In genomic region chr2:949894-950626, GRCh38 we compare ENCODE assay signal across 8 cellular contexts. TPM values are rescaled to one million over a fixed set of nuclear protein-coding genes. Genes with fewer than 3 reads are reported as not detected.
DNase-seq lines count a peak whose midpoint lies in the region; ATAC-seq and TF ChIP-seq lines count a peak whose summit lies in the region.
"Had no signal": no experiment of that assay in that cellular context is flagged by ENCODE, and none has a peak within 500 bp of the region (broad histone marks: within the 10 kb centered on the region; RNA-seq: fewer than 3 reads in every experiment).

No MANE protein-coding gene starts in this region.

- peak overlapping the region; percentile 68 for H3K4me3 Mint-ChIP-seq in HFFc6
- peak overlapping the region; percentile 78 for H3K4me3 Mint-ChIP-seq in activated B cell treated with CpG ODN at 0.5 μM for 24 hours
- H3K4me3 Mint-ChIP-seq in stimulated activated effector memory CD8-positive, alpha-beta T cell treated with anti-CD3 and anti-CD28 coated beads, Interleukin-12 subunit alpha, Interleukin-12 subunit beta, amount 100 ng/mL, for 72 hours: peak overlapping the region; percentile 41

- H3K27ac Mint-ChIP-seq in HFFc6 (no peak overlapping the region), activated B cell treated with CpG ODN at 0.5 μM for 24 hours (no peak overlapping the region)
- no peak overlapping the region for H3K27ac Mint-ChIP-seq in stimulated activated effector memory CD8-positive, alpha-beta T cell treated with anti-CD3 and anti-CD28 coated beads, Interleukin-12 subunit alpha, Interleukin-12 subunit beta, amount 100 ng/mL, for 72 hours

- H3K4me1 Mint-ChIP-seq in HFFc6 (ENCODE audit: low read depth) (peaks cover 8% of the 10 kb centered on the region), activated B cell treated with CpG ODN at 0.5 μM for 24 hours (peaks cover 22% of the 10 kb centered on the region)
- peaks cover 11% of the 10 kb centered on the region for H3K4me1 Mint-ChIP-seq in stimulated activated effector memory CD8-positive, alpha-beta T cell treated with anti-CD3 and anti-CD28 coated beads, Interleukin-12 subunit alpha, Interleukin-12 subunit beta, amount 100 ng/mL, for 72 hours

- no peaks in the 10 kb centered on the region for H3K4me1 ChIP-seq in right cardiac atrium (ENCODE audit: control insufficient read depth, insufficient read depth, low read length)

- POLR2A ChIA-PET in activated B cell treated with CpG ODN at 0.5 μM for 24 hours (lab: Charles Lee): no interaction called here

- no peaks in the 10 kb centered on the region for H3K27me3 ChIP-seq in right cardiac atrium (ENCODE audit: control insufficient read depth, insufficient read depth)

- no peaks in the 10 kb centered on the region for H3K36me3 Mint-ChIP-seq in HFFc6 (ENCODE audit: low read depth)
- H3K36me3 Mint-ChIP-seq in activated B cell treated with CpG ODN at 0.5 μM for 24 hours (ENCODE audit: low read depth): no peaks in the 10 kb centered on the region
- no peaks in the 10 kb centered on the region for H3K36me3 Mint-ChIP-seq in stimulated activated effector memory CD8-positive, alpha-beta T cell treated with anti-CD3 and anti-CD28 coated beads, Interleukin-12 subunit alpha, Interleukin-12 subunit beta, amount 100 ng/mL, for 72 hours

- CTCF ChIA-PET in activated B cell treated with CpG ODN at 0.5 μM for 24 hours (lab: Charles Lee): no interaction called here

- intact Hi-C loops in activated B cell treated with CpG ODN at 0.5 μM for 24 hours (cut with micrococcal nuclease): no loop called here
- intact Hi-C loops in right cardiac atrium (cut with DNase I): loop anchor here in 2 of 4 donors (5.0 to 10.0 kb wide), 2 partner anchors 592 to 595 kb away; no protein-coding TSS in a partner anchor

- WGBS in right cardiac atrium: 1% methylated on average over 61 of the region's 61 CpGs

- DNase-seq in HFFc6: no peak
- no peak for DNase-seq in activated B cell treated with CpG ODN at 0.5 μM for 24 hours
- DNase-seq in right cardiac atrium: peak in 1 of 3 donors; percentile 48
- no peak for DNase-seq in stimulated activated effector memory CD8-positive, alpha-beta T cell treated with anti-CD3 and anti-CD28 coated beads, Interleukin-12 subunit alpha, Interleukin-12 subunit beta, amount 100 ng/mL, for 72 hours (ENCODE audit: low spot score in 2 of 2)
- DNase-seq in amygdala (lab: John Stamatoyannopoulos, UW): no peak
- DNase-seq in NCI-H187 (lab: John Stamatoyannopoulos, UW): no peak

- no peaks in the 10 kb centered on the region for H3K9me3 ChIP-seq in right cardiac atrium (ENCODE audit: control insufficient read depth, low read length)
- H3K9me3 ChIP-seq: neutrophil had no signal

- H3K27me3 Mint-ChIP-seq in HFFc6 (ENCODE audit: insufficient read depth) (peaks cover 15% of the 10 kb centered on the region), activated B cell treated with CpG ODN at 0.5 μM for 24 hours (peaks cover 18% of the 10 kb centered on the region)

- peak; percentile 19 for ATAC-seq in activated B cell treated with CpG ODN at 0.5 μM for 24 hours (ENCODE audit: low read depth)
- ATAC-seq in right cardiac atrium: peak; percentile 30 to 55
- ATAC-seq in stimulated activated effector memory CD8-positive, alpha-beta T cell treated with anti-CD3 and anti-CD28 coated beads, Interleukin-12 subunit alpha, Interleukin-12 subunit beta, amount 100 ng/mL, for 72 hours: peak; percentile 31
- ATAC-seq in HG03571 (IDR thresholded peaks at IDR 0.05; ENCODE audit: unreplicated experiment): no peak

- peak overlapping the region; percentile 70 for H3K4me3 ChIP-seq in right cardiac atrium (ENCODE audit: low read length)

- no peak for TF ChIP-seq CTCF in HFFc6 (IDR thresholded peaks at IDR 0.05)
- TF ChIP-seq CTCF in activated B cell treated with CpG ODN at 0.5 μM for 24 hours (IDR thresholded peaks at IDR 0.05): no peak

- H3K9me3 Mint-ChIP-seq in HFFc6 (no peaks in the 10 kb centered on the region; the same call in 1 of the 2 replicates), activated B cell treated with CpG ODN at 0.5 μM for 24 hours (no peaks in the 10 kb centered on the region)
- no peaks in the 10 kb centered on the region for H3K9me3 Mint-ChIP-seq in stimulated activated effector memory CD8-positive, alpha-beta T cell treated with anti-CD3 and anti-CD28 coated beads, Interleukin-12 subunit alpha, Interleukin-12 subunit beta, amount 100 ng/mL, for 72 hours

- no peak overlapping the region for H3K27ac ChIP-seq in right cardiac atrium (ENCODE audit: low read length)
- H3K27ac ChIP-seq: neutrophil had no signal

RNA-seq across cellular contexts. Expression of gene SNTG2, which starts 0.6 kb away (rescaled TPM):
- not detected for total RNA-seq in HFFc6 (2021; fragmentation: NEBNext Ultra II Directional; extraction: Animal tissue kit (Norgen Biotek cat#: 25700))
- 0.88 and 2.2 TPM in 2 replicates for total RNA-seq in activated B cell treated with CpG ODN at 0.5 μM for 24 hours
- total RNA-seq in right cardiac atrium: 1 to 10 TPM in 2 of 4 donors, under 1 TPM in 1, not detected in 1; 0.65 to 2.0 (median 1.2) TPM
- 0.34 TPM for polyA plus RNA-seq in right cardiac atrium
